9 cellular contexts compared by ENCODE assay signal in genomic region chr19:13764821-13765394, GRCh38. TPM values are rescaled to one million over a fixed set of nuclear protein-coding genes. Genes with fewer than 3 reads are reported as not detected.
A peak's percentile ranks its signal among the peaks of the same experiment; 100 is the strongest.
DNase-seq lines count a peak whose midpoint lies in the region; ATAC-seq and TF ChIP-seq lines count a peak whose summit lies in the region.
"Had no signal": no experiment of that assay in that cellular context is flagged by ENCODE, and none has a peak within 500 bp of the region (broad histone marks: within the 10 kb centered on the region; RNA-seq: fewer than 3 reads in every experiment).

No MANE protein-coding gene starts in this region.

- ATAC-seq in activated T-cell treated with anti-CD3 and anti-CD28 coated beads, Interleukin-2, amount 50 U/mL, for 72 hours (replicated peaks in 1 of 2), result peak; percentile 68 to 69
- ATAC-seq in GM21423 (IDR thresholded peaks at IDR 0.05; ENCODE audit: unreplicated experiment), result no peak

- H2AFZ ChIP-seq in Karpas-422 (ENCODE audit: low read length), result 0 out of 2 replicates have a peak overlapping the region, but pooled peaks have one; percentile 27
- H2AFZ ChIP-seq in osteoblast (ENCODE audit: low read length), result peak overlapping the region; percentile 59

- H4K20me1 ChIP-seq in Karpas-422 (ENCODE audit: insufficient read depth, low read depth, low read length) (no peaks in the 10 kb centered on the region), osteoblast (ENCODE audit: insufficient read depth, low read length) (peaks cover 12% of the 10 kb centered on the region)

- no peaks in the 10 kb centered on the region for H3K9me3 Mint-ChIP-seq in activated T-cell treated with anti-CD3 and anti-CD28 coated beads, Interleukin-2, amount 50 U/mL, for 72 hours

- DNase-seq in D341Med (ENCODE audit: low spot score) (peak; percentile 72), Karpas-422 (peak; percentile 74), fibroblast of pulmonary artery (ENCODE audit: low read depth) (peak; percentile 16), osteoblast (ENCODE audit: insufficient read length, low spot score, missing footprints) (peak; percentile 90), SIG-M5 (lab: John Stamatoyannopoulos, UW) (no peak), posterior vena cava (ENCODE audit: low spot score) (no peak)
- peak; percentile 57 to 60 for DNase-seq in activated T-cell treated with anti-CD3 and anti-CD28 coated beads, Interleukin-2, amount 50 U/mL, for 72 hours

- H3K36me3 Mint-ChIP-seq in activated T-cell treated with anti-CD3 and anti-CD28 coated beads, Interleukin-2, amount 50 U/mL, for 72 hours (ENCODE audit: insufficient read depth in 2 of 2), result peaks cover 7 to 10% of the 10 kb centered on the region in 2 donors

- H3K4me3 ChIP-seq in Karpas-422 (ENCODE audit: low read length) (peak overlapping the region; percentile 69), fibroblast of pulmonary artery (replicated peaks; ENCODE audit: low read depth, low read length) (peak overlapping the region; percentile 75), osteoblast (ENCODE audit: insufficient read depth, low read length) (peak overlapping the region; percentile 85)

- H3K4me1 ChIP-seq in Karpas-422 (ENCODE audit: low read length), result peaks cover 10% of the 10 kb centered on the region
- peaks cover 9% of the 10 kb centered on the region for H3K4me1 ChIP-seq in osteoblast (ENCODE audit: insufficient read depth, low read length)

- H3K9me3 ChIP-seq in Karpas-422 (ENCODE audit: low read length) (no peaks in the 10 kb centered on the region), osteoblast (ENCODE audit: low read depth, low read length) (no peaks in the 10 kb centered on the region)

- peaks cover 23% of the 10 kb centered on the region for H3K79me2 ChIP-seq in Karpas-422 (ENCODE audit: low read length)
- H3K79me2 ChIP-seq in osteoblast (ENCODE audit: insufficient read depth, low read length), result peaks cover 30% of the 10 kb centered on the region

- H3K27me3 Mint-ChIP-seq in activated T-cell treated with anti-CD3 and anti-CD28 coated beads, Interleukin-2, amount 50 U/mL, for 72 hours (ENCODE audit: low read depth), result no peaks in the 10 kb centered on the region

- intact Hi-C loops in posterior vena cava (cut with DNase I), result no loop called here

- no peak for TF ChIP-seq CTCF in fibroblast of pulmonary artery (IDR thresholded peaks at IDR 0.05; ENCODE audit: low read length, missing control alignments)
- TF ChIP-seq CTCF in osteoblast (IDR thresholded peaks at IDR 0.05; ENCODE audit: extremely low read depth, low read depth, low read length), result no peak

- peak overlapping the region; percentile 63 for H3K9ac ChIP-seq in Karpas-422 (ENCODE audit: low read length)
- H3K9ac ChIP-seq: KMS-11 had no signal

- no peaks in the 10 kb centered on the region for H3K9me2 ChIP-seq in Karpas-422 (replicated peaks; ENCODE audit: insufficient read depth, low read length)

- H3K27ac ChIP-seq in Karpas-422 (ENCODE audit: low read length) (no peak overlapping the region), osteoblast (ENCODE audit: low read depth, low read length) (peak overlapping the region; percentile 60)
- H3K27ac ChIP-seq: KMS-11 had no signal

- H3K4me2 ChIP-seq in Karpas-422 (ENCODE audit: low read depth, low read length, poor library complexity, severe bottlenecking) (peak overlapping the region; percentile 56), osteoblast (ENCODE audit: insufficient read depth, low read length) (peak overlapping the region; percentile 88)
- H3K4me2 ChIP-seq: KMS-11 had no signal

- peak overlapping the region; percentile 61 for H3K27ac Mint-ChIP-seq in activated T-cell treated with anti-CD3 and anti-CD28 coated beads, Interleukin-2, amount 50 U/mL, for 72 hours

- peaks cover 33% of the 10 kb centered on the region for H3K4me1 Mint-ChIP-seq in activated T-cell treated with anti-CD3 and anti-CD28 coated beads, Interleukin-2, amount 50 U/mL, for 72 hours (ENCODE audit: low read depth)

- H3K36me3 ChIP-seq in Karpas-422 (ENCODE audit: insufficient read depth, low read length), result 0 out of 2 replicates have a peak, but pooled peaks cover 2% of the 10 kb centered on the region
- H3K36me3 ChIP-seq in osteoblast (ENCODE audit: insufficient read depth, low read length), result peaks cover 43% of the 10 kb centered on the region

- H3K27me3 ChIP-seq in Karpas-422 (ENCODE audit: low read length) (no peaks in the 10 kb centered on the region), osteoblast (ENCODE audit: insufficient read depth, low read length) (no peaks in the 10 kb centered on the region)

- peak overlapping the region; percentile 82 to 88 for H3K4me3 Mint-ChIP-seq in activated T-cell treated with anti-CD3 and anti-CD28 coated beads, Interleukin-2, amount 50 U/mL, for 72 hours

RNA-seq across cellular contexts. Expression of gene MRI1, which starts 0.6 kb away (rescaled TPM):
- 33.4 and 78.9 TPM in 2 replicates for total RNA-seq in Karpas-422 (2014; rRNA removed; shearing (Covaris generic); ENCODE audit: low replicate concordance)
- 10 to 100 TPM; 37.6 to 42.2 TPM for total RNA-seq in activated T-cell treated with anti-CD3 and anti-CD28 coated beads, Interleukin-2, amount 50 U/mL, for 72 hours
- total RNA-seq in osteoblast, result 33.7 and 35.4 TPM in 2 replicates
- 10 to 100 TPM; 19.6 to 21.3 TPM for total RNA-seq in posterior vena cava

RNA-seq across cellular contexts. Expression of gene C19orf53, which starts 9.3 kb away (rescaled TPM):
- 117 and 158 TPM in 2 replicates for total RNA-seq in Karpas-422 (2014; rRNA removed; shearing (Covaris generic); ENCODE audit: low replicate concordance)
- total RNA-seq in activated T-cell treated with anti-CD3 and anti-CD28 coated beads, Interleukin-2, amount 50 U/mL, for 72 hours, result 10 to 100 TPM; 76.5 to 88.1 TPM
- total RNA-seq in osteoblast (33.3 and 34.8 TPM in 2 replicates), posterior vena cava (10 to 100 TPM; 54.8 to 63.4 TPM)

RNA-seq across cellular contexts. Expression of gene ZSWIM4, which starts 30.3 kb away (rescaled TPM):
- total RNA-seq in Karpas-422 (2014; rRNA removed; shearing (Covaris generic); ENCODE audit: low replicate concordance), result 6.8 and 7.3 TPM in 2 replicates
- total RNA-seq in activated T-cell treated with anti-CD3 and anti-CD28 coated beads, Interleukin-2, amount 50 U/mL, for 72 hours, result 10 to 100 TPM; 11.1 to 12.0 TPM
- 6.8 and 9.0 TPM in 2 replicates for total RNA-seq in osteoblast
- total RNA-seq in posterior vena cava, result 1 to 10 TPM; 2.5 to 7.8 TPM

Comparison
In these comparisons a context has a peak if more than half of its experiments do, and no peak if none do; other contexts are left out.
1. DNase-seq: peak in D341Med (single experiment), Karpas-422 (single experiment), activated T-cell treated with anti-CD3 and anti-CD28 coated beads, Interleukin-2, amount 50 U/mL, for 72 hours (2 of 2), fibroblast of pulmonary artery (single experiment) and osteoblast (single experiment); none in SIG-M5 (single experiment) and posterior vena cava (single experiment).
2. Peak in every context shown above with its lines, with median percentiles within 50 percentile points of each other: H3K4me3 ChIP-seq.